14 cellular contexts compared by ENCODE assay signal in genomic region chr1:47843781-47844555, GRCh38.
DNase-seq lines count a peak whose midpoint lies in the region; TF ChIP-seq lines count a peak whose summit lies in the region.
"Had no signal": no experiment of that assay in that cellular context is flagged by ENCODE, and none has a peak within 500 bp of the region (broad histone marks: within the 10 kb centered on the region; RNA-seq: fewer than 3 reads in every experiment).

No MANE protein-coding gene starts in this region.

- 94 to 100% methylated on average over 7 to 10 of the region's 10 CpGs for WGBS in endodermal cell (ENCODE audit: insufficient coverage in 1 of 2, insufficient read length in 1 of 2), 2 experiments

- no peak overlapping the region for H3K4me3 Mint-ChIP-seq in endodermal cell
- H3K4me3 Mint-ChIP-seq: CD8-positive, alpha-beta memory T cell; IgD-negative memory B cell had no signal

- H3K36me3 ChIP-seq in HEK293 (ENCODE audit: control insufficient read depth in 2 of 2, insufficient read depth in 1 of 2, low read length in 2 of 2): no peaks in the 10 kb centered on the region
- peaks cover 13% of the 10 kb centered on the region for H3K36me3 ChIP-seq in endodermal cell (ENCODE audit: control insufficient read depth, insufficient read depth, low read length)
- H3K36me3 ChIP-seq in tibial artery: no peaks in the 10 kb centered on the region
- H3K36me3 ChIP-seq: BLaER1 had no signal

- H3K27me3 Mint-ChIP-seq in endodermal cell (ENCODE audit: insufficient read depth): no peaks in the 10 kb centered on the region

- H3K4me1 Mint-ChIP-seq in endodermal cell: peaks cover 11% of the 10 kb centered on the region
- H3K4me1 Mint-ChIP-seq: CD8-positive, alpha-beta memory T cell; IgD-negative memory B cell had no signal

- peak; percentile 20 for DNase-seq in endodermal cell
- peak; percentile 73 for DNase-seq in mesenteric fat pad (ENCODE audit: low spot score)
- peak in 1 of 2 donors; percentile 27 for DNase-seq in tibial artery
- no peak for DNase-seq in DMS53 treated with DMSO at 0.1 percent for 48 hours (lab: John Stamatoyannopoulos, UW; ENCODE audit: unreplicated experiment)
- DNase-seq in NCI-H1105 treated with DMSO at 0.1 percent for 48 hours (lab: John Stamatoyannopoulos, UW): no peak
- DNase-seq in NCI-H510A (lab: John Stamatoyannopoulos, UW): no peak
- DNase-seq: 8988T; AML-193; Caco-2; CD8-positive, alpha-beta memory T cell; DMS53 had no signal

- CTCF ChIA-PET in HEK293 (lab: Yijun Ruan, JAX): no interaction called here

- H3K27me3 ChIP-seq in endodermal cell (ENCODE audit: control insufficient read depth, insufficient read depth, low read length, poor library complexity, severe bottlenecking) (no peaks in the 10 kb centered on the region), tibial artery (no peaks in the 10 kb centered on the region)
- H3K27me3 ChIP-seq: BLaER1 had no signal

- no peaks in the 10 kb centered on the region for H3K9me3 Mint-ChIP-seq in endodermal cell
- H3K9me3 Mint-ChIP-seq: CD8-positive, alpha-beta memory T cell; IgD-negative memory B cell had no signal

- peaks cover 9% of the 10 kb centered on the region for H3K36me3 Mint-ChIP-seq in endodermal cell (ENCODE audit: low read depth)
- H3K36me3 Mint-ChIP-seq: CD8-positive, alpha-beta memory T cell; IgD-negative memory B cell had no signal

- TF ChIP-seq CTCF in HEK293 (tag by site-specific recombination; IDR thresholded peaks at IDR 0.05) (no peak), endodermal cell (conservative IDR thresholded peaks at IDR 0.05) (no peak), tibial artery (IDR thresholded peaks at IDR 0.05) (no peak)

- H3K27ac ChIP-seq in HEK293 (ENCODE audit: extremely low read depth, low read depth, low read length) (no peak overlapping the region), endodermal cell (ENCODE audit: low read depth, low read length) (no peak overlapping the region), tibial artery (peak overlapping the region; percentile 33 to 84)
- H3K27ac ChIP-seq: BLaER1 had no signal

- no peak overlapping the region for H3K27ac Mint-ChIP-seq in endodermal cell
- H3K27ac Mint-ChIP-seq: CD8-positive, alpha-beta memory T cell; IgD-negative memory B cell had no signal

- H3K4me3 ChIP-seq in HEK293 (ENCODE audit: low read depth, low read length) (no peak overlapping the region), endodermal cell (ENCODE audit: low read length) (no peak overlapping the region), tibial artery (no peak overlapping the region)
- H3K4me3 ChIP-seq: BLaER1 had no signal

- no peak overlapping the region for H3K9ac ChIP-seq in endodermal cell (ENCODE audit: extremely low read depth, low read length, poor library complexity, severe bottlenecking)
- H3K9ac ChIP-seq: BLaER1 had no signal

- POLR2A ChIA-PET in HEK293 (lab: Yijun Ruan, JAX): no interaction called here

- no peaks in the 10 kb centered on the region for H3K4me1 ChIP-seq in HEK293 (ENCODE audit: control insufficient read depth, insufficient read depth, low read length)
- H3K4me1 ChIP-seq in endodermal cell (ENCODE audit: control insufficient read depth, insufficient read depth, low read length): no peaks in the 10 kb centered on the region
- H3K4me1 ChIP-seq in tibial artery: peaks cover 0 to 62% (median 36%) of the 10 kb centered on the region in 4 donors
- H3K4me1 ChIP-seq: Caco-2 had no signal

- intact Hi-C loops in tibial artery (cut with DNase I; ENCODE audit: low total_unique reads): no loop called here

- H3K9me3 ChIP-seq in HEK293 (ENCODE audit: control insufficient read depth, insufficient read depth, low read depth, low read length): no peaks in the 10 kb centered on the region
- no peaks in the 10 kb centered on the region for H3K9me3 ChIP-seq in endodermal cell (ENCODE audit: control insufficient read depth, low read length)
- no peaks in the 10 kb centered on the region for H3K9me3 ChIP-seq in tibial artery
- H3K9me3 ChIP-seq: BLaER1, Caco-2 had no signal

TF ChIP-seq in HEK293, 187 proteins besides CTCF, POLR2A, EP300 and RAD21:
- no peak for TF ChIP-seq KLF1 (tag by site-specific recombination; IDR thresholded peaks at IDR 0.05)
- TF ChIP-seq ZNF707 (tag by site-specific recombination; IDR thresholded peaks at IDR 0.05): no peak
- TF ChIP-seq GLIS1 (tag by site-specific recombination; IDR thresholded peaks at IDR 0.05): peak; percentile 72
- TF ChIP-seq ZNF169 (tag by site-specific recombination; IDR thresholded peaks at IDR 0.05): no peak
- TF ChIP-seq ZNF561 (tag by site-specific recombination; IDR thresholded peaks at IDR 0.05; ENCODE audit: borderline replicate concordance): no peak
- TF ChIP-seq ZNF221 (tag by site-specific recombination; IDR thresholded peaks at IDR 0.05; ENCODE audit: borderline replicate concordance): no peak
- no peak for TF ChIP-seq ZNF132 (tag by site-specific recombination; IDR thresholded peaks at IDR 0.05; ENCODE audit: borderline replicate concordance)
- no peak for TF ChIP-seq GLIS2 (tag by site-specific recombination; IDR thresholded peaks at IDR 0.05)

Comparison
In these comparisons a context has a peak if more than half of its experiments do, and no peak if none do; other contexts are left out.
1. H3K27ac ChIP-seq: peak in tibial artery (2 of 2); none in HEK293 (single experiment) and endodermal cell (single experiment).
2. DNase-seq: peak in endodermal cell (single experiment) and mesenteric fat pad (single experiment); none in DMS53 treated with DMSO at 0.1 percent for 48 hours (single experiment), NCI-H1105 treated with DMSO at 0.1 percent for 48 hours (single experiment) and NCI-H510A (single experiment).